ENCODE assay signal across 1 cellular context in the genomic region with DNA sequence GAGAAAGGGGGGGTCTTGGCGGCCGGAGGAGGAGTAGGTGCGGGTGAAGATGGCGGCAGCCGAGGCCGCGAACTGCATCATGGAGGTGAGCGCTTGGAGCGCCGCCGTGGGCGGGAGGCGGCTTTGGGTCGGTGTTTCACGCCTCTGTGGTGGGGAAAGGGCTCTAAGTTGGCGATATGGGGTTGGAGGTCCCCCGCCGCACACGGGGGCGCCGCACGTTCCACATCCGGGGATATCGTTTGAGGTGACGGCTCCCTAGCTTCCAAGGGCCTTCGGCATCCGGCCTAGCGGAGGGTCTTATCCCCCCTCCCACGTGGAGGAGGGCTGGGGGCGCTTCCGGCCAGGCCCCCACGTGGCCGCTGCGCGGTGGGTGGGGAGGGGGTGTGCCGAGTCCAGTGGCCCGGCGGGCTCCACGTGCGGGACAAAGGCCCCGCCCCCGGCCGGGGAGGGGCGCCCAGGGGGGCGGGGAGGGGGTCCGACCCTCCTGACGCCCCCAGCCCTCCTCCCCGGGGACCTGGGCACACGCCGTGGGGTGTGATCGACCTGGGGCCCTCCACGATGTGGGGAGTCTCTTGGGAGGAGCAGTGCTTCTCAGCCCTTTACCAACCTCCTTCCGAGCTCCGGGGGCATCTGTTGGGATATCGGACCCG.
TF ChIP-seq lines count a peak whose summit lies in the region.

A gene (plus strand): TSS at position 40 of the 650 bp plus-strand sequence. CDS start 10 bp downstream, at position 50.

TF ChIP-seq in HepG2, 621 proteins besides CTCF, POLR2A, EP300 and RAD21 (continued from another document and continues in another):
- TF ChIP-seq, protein P1, sequence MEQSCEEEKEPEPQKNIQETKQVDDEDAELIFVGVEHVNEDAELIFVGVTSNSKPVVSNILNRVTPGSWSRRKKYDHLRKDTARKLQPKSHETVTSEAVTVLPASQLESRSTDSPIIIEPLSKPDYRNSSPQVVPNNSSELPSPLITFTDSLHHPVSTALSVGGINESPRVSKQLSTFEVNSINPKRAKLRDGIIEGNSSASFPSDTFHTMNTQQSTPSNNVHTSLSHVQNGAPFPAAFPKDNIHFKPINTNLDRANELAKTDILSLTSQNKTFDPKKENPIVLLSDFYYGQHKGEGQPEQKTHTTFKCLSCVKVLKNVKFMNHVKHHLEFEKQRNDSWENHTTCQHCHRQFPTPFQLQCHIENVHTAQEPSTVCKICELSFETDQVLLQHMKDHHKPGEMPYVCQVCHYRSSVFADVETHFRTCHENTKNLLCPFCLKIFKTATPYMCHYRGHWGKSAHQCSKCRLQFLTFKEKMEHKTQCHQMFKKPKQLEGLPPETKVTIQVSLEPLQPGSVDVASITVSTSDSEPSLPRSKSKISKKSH (CRISPR knock-in tag; IDR thresholded peaks at IDR 0.05; ENCODE audit: borderline replicate concordance) = peak; percentile 4; the same call in 1 of the 2 replicates
- no peak for TF ChIP-seq NFYC (CRISPR knock-in tag; IDR thresholded peaks at IDR 0.05)
- TF ChIP-seq ZNF777 (CRISPR knock-in tag; IDR thresholded peaks at IDR 0.05) = no peak
- TF ChIP-seq, protein P2, sequence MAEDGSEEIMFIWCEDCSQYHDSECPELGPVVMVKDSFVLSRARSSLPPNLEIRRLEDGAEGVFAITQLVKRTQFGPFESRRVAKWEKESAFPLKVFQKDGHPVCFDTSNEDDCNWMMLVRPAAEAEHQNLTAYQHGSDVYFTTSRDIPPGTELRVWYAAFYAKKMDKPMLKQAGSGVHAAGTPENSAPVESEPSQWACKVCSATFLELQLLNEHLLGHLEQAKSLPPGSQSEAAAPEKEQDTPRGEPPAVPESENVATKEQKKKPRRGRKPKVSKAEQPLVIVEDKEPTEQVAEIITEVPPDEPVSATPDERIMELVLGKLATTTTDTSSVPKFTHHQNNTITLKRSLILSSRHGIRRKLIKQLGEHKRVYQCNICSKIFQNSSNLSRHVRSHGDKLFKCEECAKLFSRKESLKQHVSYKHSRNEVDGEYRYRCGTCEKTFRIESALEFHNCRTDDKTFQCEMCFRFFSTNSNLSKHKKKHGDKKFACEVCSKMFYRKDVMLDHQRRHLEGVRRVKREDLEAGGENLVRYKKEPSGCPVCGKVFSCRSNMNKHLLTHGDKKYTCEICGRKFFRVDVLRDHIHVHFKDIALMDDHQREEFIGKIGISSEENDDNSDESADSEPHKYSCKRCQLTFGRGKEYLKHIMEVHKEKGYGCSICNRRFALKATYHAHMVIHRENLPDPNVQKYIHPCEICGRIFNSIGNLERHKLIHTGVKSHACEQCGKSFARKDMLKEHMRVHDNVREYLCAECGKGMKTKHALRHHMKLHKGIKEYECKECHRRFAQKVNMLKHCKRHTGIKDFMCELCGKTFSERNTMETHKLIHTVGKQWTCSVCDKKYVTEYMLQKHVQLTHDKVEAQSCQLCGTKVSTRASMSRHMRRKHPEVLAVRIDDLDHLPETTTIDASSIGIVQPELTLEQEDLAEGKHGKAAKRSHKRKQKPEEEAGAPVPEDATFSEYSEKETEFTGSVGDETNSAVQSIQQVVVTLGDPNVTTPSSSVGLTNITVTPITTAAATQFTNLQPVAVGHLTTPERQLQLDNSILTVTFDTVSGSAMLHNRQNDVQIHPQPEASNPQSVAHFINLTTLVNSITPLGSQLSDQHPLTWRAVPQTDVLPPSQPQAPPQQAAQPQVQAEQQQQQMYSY (CRISPR knock-in tag; IDR thresholded peaks at IDR 0.05) = no peak
- no peak for TF ChIP-seq SP4 (CRISPR knock-in tag; IDR thresholded peaks at IDR 0.05)
- peak; percentile 95 for TF ChIP-seq HNRNPH1 (optimal IDR thresholded peaks at IDR 0.05; ENCODE audit: low read depth, low read length)
- no peak for TF ChIP-seq TAF15 (IDR thresholded peaks at IDR 0.05; ENCODE audit: low read depth, low read length, poor library complexity, severe bottlenecking)
- peak; percentile 80; the same call in 1 of the 2 replicates for TF ChIP-seq BRD4 (CRISPR knock-in tag; IDR thresholded peaks at IDR 0.05)
- no peak for TF ChIP-seq ZNF549 (CRISPR knock-in tag; IDR thresholded peaks at IDR 0.05)
- no peak for TF ChIP-seq CHD2 (IDR thresholded peaks at IDR 0.05; ENCODE audit: low read depth, low read length)
- no peak for TF ChIP-seq SP5 (CRISPR knock-in tag; IDR thresholded peaks at IDR 0.05; ENCODE audit: borderline replicate concordance, low read depth)
- TF ChIP-seq MYC (CRISPR knock-in tag; IDR thresholded peaks at IDR 0.05; ENCODE audit: borderline replicate concordance) = peak; percentile 99
- TF ChIP-seq ZNF563 (CRISPR knock-in tag; IDR thresholded peaks at IDR 0.05) = peak; percentile 81
- no peak for TF ChIP-seq MAFG (CRISPR knock-in tag; IDR thresholded peaks at IDR 0.05)
- peak; percentile 59; the same call in 1 of the 2 replicates for TF ChIP-seq YEATS2 (CRISPR knock-in tag; IDR thresholded peaks at IDR 0.05; ENCODE audit: borderline replicate concordance)
- peak; percentile 71; the same call in 1 of the 2 replicates for TF ChIP-seq KLF15 (CRISPR knock-in tag; IDR thresholded peaks at IDR 0.05; ENCODE audit: borderline replicate concordance)
- TF ChIP-seq ZNF24 (IDR thresholded peaks at IDR 0.05) = no peak
- TF ChIP-seq ZNF33B (CRISPR knock-in tag; IDR thresholded peaks at IDR 0.05) = no peak
- TF ChIP-seq ZNF446 (CRISPR knock-in tag; IDR thresholded peaks at IDR 0.05) = no peak; the same call in 1 of the 2 replicates
- TF ChIP-seq, protein P3, sequence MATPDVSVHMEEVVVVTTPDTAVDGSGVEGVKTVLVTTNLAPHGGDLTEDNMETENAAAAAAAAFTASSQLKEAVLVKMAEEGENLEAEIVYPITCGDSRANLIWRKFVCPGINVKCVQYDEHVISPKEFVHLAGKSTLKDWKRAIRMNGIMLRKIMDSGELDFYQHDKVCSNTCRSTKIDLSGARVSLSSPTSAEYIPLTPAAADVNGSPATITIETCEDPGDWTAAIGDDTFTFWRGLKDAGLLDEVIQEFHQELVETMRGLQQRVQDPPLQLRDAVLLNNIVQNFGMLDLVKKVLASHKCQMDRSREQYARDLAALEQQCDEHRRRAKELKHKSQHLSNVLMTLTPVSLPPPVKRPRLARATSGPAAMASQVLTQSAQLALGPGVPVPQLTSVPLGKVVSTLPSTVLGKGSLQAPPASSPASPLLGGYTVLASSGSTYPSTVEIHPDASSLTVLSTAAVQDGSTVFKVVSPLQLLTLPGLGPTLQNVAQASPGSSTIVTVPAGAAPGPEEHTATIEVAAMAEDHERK (CRISPR knock-in tag; IDR thresholded peaks at IDR 0.05; ENCODE audit: low read depth) = no peak
- TF ChIP-seq ZNF619 (CRISPR knock-in tag; IDR thresholded peaks at IDR 0.05) = no peak
- no peak for TF ChIP-seq SRSF9 (IDR thresholded peaks at IDR 0.05; ENCODE audit: borderline replicate concordance, insufficient read depth, low read depth, low read length, poor library complexity, severe bottlenecking)
- TF ChIP-seq MEIS2 (CRISPR knock-in tag; IDR thresholded peaks at IDR 0.05) = 0 out of 2 replicates have a peak, but pooled peaks have one; percentile 62
- TF ChIP-seq NCOA2 (CRISPR knock-in tag; IDR thresholded peaks at IDR 0.05) = 0 out of 2 replicates have a peak, but pooled peaks have one; percentile 18
- TF ChIP-seq, protein P4, sequence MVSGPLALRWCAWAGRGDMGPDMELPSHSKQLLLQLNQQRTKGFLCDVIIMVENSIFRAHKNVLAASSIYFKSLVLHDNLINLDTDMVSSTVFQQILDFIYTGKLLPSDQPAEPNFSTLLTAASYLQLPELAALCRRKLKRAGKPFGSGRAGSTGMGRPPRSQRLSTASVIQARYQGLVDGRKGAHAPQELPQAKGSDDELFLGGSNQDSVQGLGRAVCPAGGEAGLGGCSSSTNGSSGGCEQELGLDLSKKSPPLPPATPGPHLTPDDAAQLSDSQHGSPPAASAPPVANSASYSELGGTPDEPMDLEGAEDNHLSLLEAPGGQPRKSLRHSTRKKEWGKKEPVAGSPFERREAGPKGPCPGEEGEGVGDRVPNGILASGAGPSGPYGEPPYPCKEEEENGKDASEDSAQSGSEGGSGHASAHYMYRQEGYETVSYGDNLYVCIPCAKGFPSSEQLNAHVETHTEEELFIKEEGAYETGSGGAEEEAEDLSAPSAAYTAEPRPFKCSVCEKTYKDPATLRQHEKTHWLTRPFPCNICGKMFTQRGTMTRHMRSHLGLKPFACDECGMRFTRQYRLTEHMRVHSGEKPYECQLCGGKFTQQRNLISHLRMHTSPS (CRISPR knock-in tag; IDR thresholded peaks at IDR 0.05; ENCODE audit: low read depth) = no peak
- TF ChIP-seq BHLHE40 (IDR thresholded peaks at IDR 0.05; ENCODE audit: low read length) = no peak; the same call in none of the 2 replicates
- TF ChIP-seq ZNF138 (CRISPR knock-in tag; IDR thresholded peaks at IDR 0.05; ENCODE audit: low read depth) = no peak
- TF ChIP-seq TARDBP (CRISPR knock-in tag; IDR thresholded peaks at IDR 0.05) = peak; percentile 72; the same call in 1 of the 2 replicates
- TF ChIP-seq ISX (CRISPR knock-in tag; conservative IDR thresholded peaks at IDR 0.05) = no peak
- TF ChIP-seq, protein P5, sequence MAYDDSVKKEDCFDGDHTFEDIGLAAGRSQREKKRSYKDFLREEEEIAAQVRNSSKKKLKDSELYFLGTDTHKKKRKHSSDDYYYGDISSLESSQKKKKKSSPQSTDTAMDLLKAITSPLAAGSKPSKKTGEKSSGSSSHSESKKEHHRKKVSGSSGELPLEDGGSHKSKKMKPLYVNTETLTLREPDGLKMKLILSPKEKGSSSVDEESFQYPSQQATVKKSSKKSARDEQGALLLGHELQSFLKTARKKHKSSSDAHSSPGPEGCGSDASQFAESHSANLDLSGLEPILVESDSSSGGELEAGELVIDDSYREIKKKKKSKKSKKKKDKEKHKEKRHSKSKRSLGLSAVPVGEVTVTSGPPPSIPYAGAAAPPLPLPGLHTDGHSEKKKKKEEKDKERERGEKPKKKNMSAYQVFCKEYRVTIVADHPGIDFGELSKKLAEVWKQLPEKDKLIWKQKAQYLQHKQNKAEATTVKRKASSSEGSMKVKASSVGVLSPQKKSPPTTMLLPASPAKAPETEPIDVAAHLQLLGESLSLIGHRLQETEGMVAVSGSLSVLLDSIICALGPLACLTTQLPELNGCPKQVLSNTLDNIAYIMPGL (CRISPR knock-in tag; IDR thresholded peaks at IDR 0.05; ENCODE audit: borderline replicate concordance in 1 of 2, low read depth in 1 of 2) = peak in 1 of 2 experiments; percentile 80
- TF ChIP-seq SAFB2 (CRISPR knock-in tag; IDR thresholded peaks at IDR 0.05; ENCODE audit: borderline replicate concordance, low read depth) = no peak
- TF ChIP-seq ZNF44 (CRISPR knock-in tag; IDR thresholded peaks at IDR 0.05) = no peak
- TF ChIP-seq SRSF4 (IDR thresholded peaks at IDR 0.05; ENCODE audit: low read depth, low read length, poor library complexity, severe bottlenecking) = no peak
- 0 out of 2 replicates have a peak, but pooled peaks have one; percentile 58 for TF ChIP-seq SSRP1 (CRISPR knock-in tag; IDR thresholded peaks at IDR 0.05)
- TF ChIP-seq HNRNPLL (IDR thresholded peaks at IDR 0.05; ENCODE audit: low read depth, low read length, poor library complexity, severe bottlenecking) = no peak
- no peak for TF ChIP-seq ZNF530 (CRISPR knock-in tag; IDR thresholded peaks at IDR 0.05; ENCODE audit: low read depth)
- peak; percentile 81; the same call in 1 of the 2 replicates for TF ChIP-seq ZNF607 (CRISPR knock-in tag; IDR thresholded peaks at IDR 0.05; ENCODE audit: borderline replicate concordance)
- TF ChIP-seq SIX1 (CRISPR knock-in tag; IDR thresholded peaks at IDR 0.05; ENCODE audit: borderline replicate concordance) = no peak
- TF ChIP-seq, protein P6, sequence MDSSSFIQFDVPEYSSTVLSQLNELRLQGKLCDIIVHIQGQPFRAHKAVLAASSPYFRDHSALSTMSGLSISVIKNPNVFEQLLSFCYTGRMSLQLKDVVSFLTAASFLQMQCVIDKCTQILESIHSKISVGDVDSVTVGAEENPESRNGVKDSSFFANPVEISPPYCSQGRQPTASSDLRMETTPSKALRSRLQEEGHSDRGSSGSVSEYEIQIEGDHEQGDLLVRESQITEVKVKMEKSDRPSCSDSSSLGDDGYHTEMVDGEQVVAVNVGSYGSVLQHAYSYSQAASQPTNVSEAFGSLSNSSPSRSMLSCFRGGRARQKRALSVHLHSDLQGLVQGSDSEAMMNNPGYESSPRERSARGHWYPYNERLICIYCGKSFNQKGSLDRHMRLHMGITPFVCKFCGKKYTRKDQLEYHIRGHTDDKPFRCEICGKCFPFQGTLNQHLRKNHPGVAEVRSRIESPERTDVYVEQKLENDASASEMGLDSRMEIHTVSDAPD (CRISPR knock-in tag; IDR thresholded peaks at IDR 0.05) = no peak
- TF ChIP-seq, protein P7, sequence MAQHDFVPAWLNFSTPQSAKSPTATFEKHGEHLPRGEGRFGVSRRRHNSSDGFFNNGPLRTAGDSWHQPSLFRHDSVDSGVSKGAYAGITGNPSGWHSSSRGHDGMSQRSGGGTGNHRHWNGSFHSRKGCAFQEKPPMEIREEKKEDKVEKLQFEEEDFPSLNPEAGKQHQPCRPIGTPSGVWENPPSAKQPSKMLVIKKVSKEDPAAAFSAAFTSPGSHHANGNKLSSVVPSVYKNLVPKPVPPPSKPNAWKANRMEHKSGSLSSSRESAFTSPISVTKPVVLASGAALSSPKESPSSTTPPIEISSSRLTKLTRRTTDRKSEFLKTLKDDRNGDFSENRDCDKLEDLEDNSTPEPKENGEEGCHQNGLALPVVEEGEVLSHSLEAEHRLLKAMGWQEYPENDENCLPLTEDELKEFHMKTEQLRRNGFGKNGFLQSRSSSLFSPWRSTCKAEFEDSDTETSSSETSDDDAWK (CRISPR knock-in tag; IDR thresholded peaks at IDR 0.05) = no peak
- TF ChIP-seq ZNF510 (CRISPR knock-in tag; IDR thresholded peaks at IDR 0.05; ENCODE audit: low read depth) = no peak
- no peak for TF ChIP-seq ZNF274 (CRISPR knock-in tag; IDR thresholded peaks at IDR 0.05)
- TF ChIP-seq PHB2 (IDR thresholded peaks at IDR 0.05; ENCODE audit: partially characterized antibody) = no peak
- TF ChIP-seq, protein P8, sequence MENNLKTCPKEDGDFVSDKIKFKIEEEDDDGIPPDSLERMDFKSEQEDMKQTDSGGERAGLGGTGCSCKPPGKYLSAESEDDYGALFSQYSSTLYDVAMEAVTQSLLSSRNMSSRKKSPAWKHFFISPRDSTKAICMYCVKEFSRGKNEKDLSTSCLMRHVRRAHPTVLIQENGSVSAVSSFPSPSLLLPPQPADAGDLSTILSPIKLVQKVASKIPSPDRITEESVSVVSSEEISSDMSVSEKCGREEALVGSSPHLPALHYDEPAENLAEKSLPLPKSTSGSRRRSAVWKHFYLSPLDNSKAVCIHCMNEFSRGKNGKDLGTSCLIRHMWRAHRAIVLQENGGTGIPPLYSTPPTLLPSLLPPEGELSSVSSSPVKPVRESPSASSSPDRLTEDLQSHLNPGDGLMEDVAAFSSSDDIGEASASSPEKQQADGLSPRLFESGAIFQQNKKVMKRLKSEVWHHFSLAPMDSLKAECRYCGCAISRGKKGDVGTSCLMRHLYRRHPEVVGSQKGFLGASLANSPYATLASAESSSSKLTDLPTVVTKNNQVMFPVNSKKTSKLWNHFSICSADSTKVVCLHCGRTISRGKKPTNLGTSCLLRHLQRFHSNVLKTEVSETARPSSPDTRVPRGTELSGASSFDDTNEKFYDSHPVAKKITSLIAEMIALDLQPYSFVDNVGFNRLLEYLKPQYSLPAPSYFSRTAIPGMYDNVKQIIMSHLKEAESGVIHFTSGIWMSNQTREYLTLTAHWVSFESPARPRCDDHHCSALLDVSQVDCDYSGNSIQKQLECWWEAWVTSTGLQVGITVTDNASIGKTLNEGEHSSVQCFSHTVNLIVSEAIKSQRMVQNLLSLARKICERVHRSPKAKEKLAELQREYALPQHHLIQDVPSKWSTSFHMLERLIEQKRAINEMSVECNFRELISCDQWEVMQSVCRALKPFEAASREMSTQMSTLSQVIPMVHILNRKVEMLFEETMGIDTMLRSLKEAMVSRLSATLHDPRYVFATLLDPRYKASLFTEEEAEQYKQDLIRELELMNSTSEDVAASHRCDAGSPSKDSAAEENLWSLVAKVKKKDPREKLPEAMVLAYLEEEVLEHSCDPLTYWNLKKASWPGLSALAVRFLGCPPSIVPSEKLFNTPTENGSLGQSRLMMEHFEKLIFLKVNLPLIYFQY (CRISPR knock-in tag; IDR thresholded peaks at IDR 0.05; ENCODE audit: borderline replicate concordance) = peak; percentile 18
- no peak for TF ChIP-seq HNRNPUL1 (IDR thresholded peaks at IDR 0.05; ENCODE audit: low read depth, low read length)
- no peak for TF ChIP-seq HOXA7 (CRISPR knock-in tag; IDR thresholded peaks at IDR 0.05)
